In genomic region chr1:93878889-93879586, GRCh38 we compare ENCODE assay signal across 8 cellular contexts. TPM values are rescaled to one million over a fixed set of nuclear protein-coding genes. Genes with fewer than 3 reads are reported as not detected.
A peak's percentile ranks its signal among the peaks of the same experiment; 100 is the strongest.
DNase-seq lines count a peak whose midpoint lies in the region; ATAC-seq and TF ChIP-seq lines count a peak whose summit lies in the region.

Gene DNTTIP2 (minus strand): TSS chr1:93879206. CDS start chr1:93879148, 58 bp downstream.

- H3K4me1 Mint-ChIP-seq in activated T-cell treated with anti-CD3 and anti-CD28 coated beads, Interleukin-2, amount 50 U/mL, for 24 hours (ENCODE audit: low read depth) = peaks cover 52% of the 10 kb centered on the region

- peak; percentile 93 for ATAC-seq in GM21576 (IDR thresholded peaks at IDR 0.05; ENCODE audit: unreplicated experiment)

- no peaks in the 10 kb centered on the region for H3K27me3 ChIP-seq in mucosa of stomach (ENCODE audit: control insufficient read depth, insufficient read depth, low read length)

- no peaks in the 10 kb centered on the region for H3K9me3 Mint-ChIP-seq in activated T-cell treated with anti-CD3 and anti-CD28 coated beads, Interleukin-2, amount 50 U/mL, for 24 hours

- H3K36me3 Mint-ChIP-seq in activated T-cell treated with anti-CD3 and anti-CD28 coated beads, Interleukin-2, amount 50 U/mL, for 24 hours (ENCODE audit: low read depth) = peaks cover 61% of the 10 kb centered on the region

- peak within 1 kb of the TSS; percentile 98 for H3K4me3 Mint-ChIP-seq in activated T-cell treated with anti-CD3 and anti-CD28 coated beads, Interleukin-2, amount 50 U/mL, for 24 hours

- TF ChIP-seq EP300 in Ishikawa (IDR thresholded peaks at IDR 0.05; ENCODE audit: borderline replicate concordance) = no peak

- H3K27ac Mint-ChIP-seq in activated T-cell treated with anti-CD3 and anti-CD28 coated beads, Interleukin-2, amount 50 U/mL, for 24 hours = peak within 1 kb of the TSS; percentile 100

- H3K4me3 ChIP-seq in mucosa of stomach (ENCODE audit: low read length) = peak within 1 kb of the TSS; percentile 78

- peaks cover 9% of the 10 kb centered on the region for H3K4me1 ChIP-seq in mucosa of stomach (ENCODE audit: control insufficient read depth, insufficient read depth, low read length)

- H3K27me3 Mint-ChIP-seq in activated T-cell treated with anti-CD3 and anti-CD28 coated beads, Interleukin-2, amount 50 U/mL, for 24 hours = no peaks in the 10 kb centered on the region

- peak within 1 kb of the TSS; percentile 76 for H3K9ac ChIP-seq in mucosa of stomach (ENCODE audit: low read length)

- no peak for TF ChIP-seq RAD21 in Ishikawa (IDR thresholded peaks at IDR 0.05; ENCODE audit: low read depth)

- H3K9me3 ChIP-seq in mucosa of stomach (ENCODE audit: control insufficient read depth, low read length) = no peaks in the 10 kb centered on the region

- peak; percentile 95 for TF ChIP-seq POLR2A in erythroblast (IDR thresholded peaks at IDR 0.05; ENCODE audit: low read length)

- DNase-seq in DMS153 (lab: John Stamatoyannopoulos, UW) (peak; percentile 87), erythroblast (lab: John Stamatoyannopoulos, UW) (peak; percentile 91 to 92)
- peak; percentile 91 for DNase-seq in activated T-cell treated with anti-CD3 and anti-CD28 coated beads, Interleukin-2, amount 50 U/mL, for 24 hours
- peak; percentile 76 to 80 for DNase-seq in stimulated activated CD8-positive, alpha-beta memory T cell treated with anti-CD3 and anti-CD28 coated beads, Interleukin-7, amount 100 ng/mL, for 1 hour (ENCODE audit: low read depth in 2 of 2)

- H3K36me3 ChIP-seq in mucosa of stomach (ENCODE audit: control insufficient read depth, insufficient read depth, low read length) = peaks cover 6% of the 10 kb centered on the region

TF ChIP-seq in Ishikawa, 13 proteins besides CTCF, POLR2A, EP300 and RAD21:
- TF ChIP-seq YY1 (IDR thresholded peaks at IDR 0.05; ENCODE audit: low read depth) = peak; percentile 87
- no peak for TF ChIP-seq EGR1 (IDR thresholded peaks at IDR 0.05)
- peak; percentile 50; the same call in 1 of the 2 replicates for TF ChIP-seq TCF12 (IDR thresholded peaks at IDR 0.05; ENCODE audit: low read depth)
- TF ChIP-seq REST (IDR thresholded peaks at IDR 0.05; ENCODE audit: low read depth) = no peak
- no peak for TF ChIP-seq USF1 (IDR thresholded peaks at IDR 0.05)
- TF ChIP-seq MAX (IDR thresholded peaks at IDR 0.05) = peak; percentile 62
- TF ChIP-seq CREB1 (IDR thresholded peaks at IDR 0.05; ENCODE audit: low read depth) = peak; percentile 93
- TF ChIP-seq FOXM1 (IDR thresholded peaks at IDR 0.05; ENCODE audit: borderline replicate concordance, low read depth) = no peak
- no peak for TF ChIP-seq TEAD4 (IDR thresholded peaks at IDR 0.05)
- no peak for TF ChIP-seq CEBPB (IDR thresholded peaks at IDR 0.05)
- peak; percentile 43; the same call in 1 of the 2 replicates for TF ChIP-seq ZBTB7A (IDR thresholded peaks at IDR 0.05; ENCODE audit: low read depth)
- peak; percentile 96 for TF ChIP-seq TAF1 (IDR thresholded peaks at IDR 0.05; ENCODE audit: low read depth)
- no peak for TF ChIP-seq NFIC (IDR thresholded peaks at IDR 0.05)

TF ChIP-seq in PFSK-1, 5 proteins besides CTCF, POLR2A, EP300 and RAD21:
- TF ChIP-seq POLR2AphosphoS5 (IDR thresholded peaks at IDR 0.05; ENCODE audit: low read depth, low read length) (peak; percentile 98), REST (IDR thresholded peaks at IDR 0.05; ENCODE audit: insufficient read depth in 1 of 2, low read depth in 2 of 2, low read length in 2 of 2) (peak in 1 of 2 experiments; percentile 27; a peak in 2 of 4 replicates), SIN3A (IDR thresholded peaks at IDR 0.05; ENCODE audit: borderline replicate concordance, insufficient read depth, low read length) (peak; percentile 96), FOXP2 (optimal IDR thresholded peaks at IDR 0.05; ENCODE audit: borderline replicate concordance, extremely low read depth, extremely low read length, insufficient read depth) (peak; percentile 22), TAF1 (IDR thresholded peaks at IDR 0.05; ENCODE audit: borderline replicate concordance, insufficient read depth, low read length) (peak; percentile 97)
TF ChIP-seq in PFSK-1: peak in this region for 5.

RNA-seq across cellular contexts. Expression of gene DNTTIP2, which starts in this region (rescaled TPM):
- 38.7 TPM for polyA plus RNA-seq in PFSK-1 (2012; ENCODE audit: insufficient read length, low read depth)

Comparison
In these comparisons a context has a peak if more than half of its experiments do, and no peak if none do; other contexts are left out.
1. Peak in every context shown above with its lines: DNase-seq, ATAC-seq and H3K4me3 ChIP-seq.